ENCODE assay signal across 8 cellular contexts in genomic region chr16:67666538-67667433, GRCh38. TPM values are rescaled to one million over a fixed set of nuclear protein-coding genes. Genes with fewer than 3 reads are reported as not detected.
DNase-seq lines count a peak whose midpoint lies in the region; ATAC-seq and TF ChIP-seq lines count a peak whose summit lies in the region.

A gene with protein sequence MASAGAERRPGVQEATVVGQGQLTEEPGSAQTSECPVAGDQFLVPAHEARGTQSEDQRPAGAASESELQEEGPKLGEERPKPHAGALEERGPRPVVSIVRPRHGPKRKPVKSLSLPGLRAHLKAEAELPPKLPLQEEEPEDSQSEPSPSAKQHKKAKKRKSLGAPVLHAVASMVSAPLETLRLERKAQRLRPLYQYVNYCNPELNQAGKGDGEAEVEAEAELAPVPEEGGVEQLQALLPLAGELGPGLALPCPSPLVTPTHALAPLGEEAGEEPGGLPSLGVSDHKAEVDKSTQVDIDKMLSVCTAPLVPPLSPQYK (plus strand): TSS chr16:67666814. CDS start chr16:67666971, 157 bp downstream.
A gene with protein sequence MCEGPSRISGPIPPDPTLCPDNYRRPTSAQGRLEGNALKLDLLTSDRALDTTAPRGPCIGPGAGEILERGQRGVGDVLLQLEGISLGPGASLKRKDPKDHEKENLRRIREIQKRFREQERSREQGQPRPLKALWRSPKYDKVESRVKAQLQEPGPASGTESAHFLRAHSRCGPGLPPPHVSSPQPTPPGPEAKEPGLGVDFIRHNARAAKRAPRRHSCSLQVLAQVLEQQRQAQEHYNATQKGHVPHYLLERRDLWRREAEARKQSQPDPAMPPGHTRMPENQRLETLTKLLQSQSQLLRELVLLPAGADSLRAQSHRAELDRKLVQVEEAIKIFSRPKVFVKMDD (minus strand): TSS chr16:67666750. CDS start chr16:67666442, 308 bp downstream.

- no peaks in the 10 kb centered on the region for H3K9me2 ChIP-seq in Karpas-422 (replicated peaks; ENCODE audit: insufficient read depth, low read length)

- H3K36me3 ChIP-seq in Caco-2 (ENCODE audit: control insufficient read depth, insufficient read depth, low read length) = no peaks in the 10 kb centered on the region
- no peaks in the 10 kb centered on the region for H3K36me3 ChIP-seq in Karpas-422 (ENCODE audit: insufficient read depth, low read length)
- H3K36me3 ChIP-seq in heart right ventricle = peaks cover 0 to 27% (median 0%) of the 10 kb centered on the region in 9 donors
- no peaks in the 10 kb centered on the region for H3K36me3 ChIP-seq in transverse colon

- no peaks in the 10 kb centered on the region for H3K27me3 ChIP-seq in Caco-2 (replicated peaks; ENCODE audit: control insufficient read depth, insufficient read depth, low read length)
- no peaks in the 10 kb centered on the region for H3K27me3 ChIP-seq in Karpas-422 (ENCODE audit: low read length)
- H3K27me3 ChIP-seq in heart right ventricle = no peaks in the 10 kb centered on the region
- no peaks in the 10 kb centered on the region for H3K27me3 ChIP-seq in transverse colon

- H3K9me3 Mint-ChIP-seq in Caco-2 (ENCODE audit: unreplicated experiment) = no peaks in the 10 kb centered on the region
- H3K9me3 Mint-ChIP-seq in activated naive CD8-positive, alpha-beta T cell treated with anti-CD3 and anti-CD28 coated beads, Interleukin-2, amount 50 U/mL, for 24 hours = no peaks in the 10 kb centered on the region

- no peak for TF ChIP-seq CTCF in Caco-2 (IDR thresholded peaks at IDR 0.05; ENCODE audit: insufficient read depth in 1 of 2, low read depth in 1 of 2, low read length in 1 of 2, severe bottlenecking in 1 of 2, unreplicated experiment in 1 of 2)
- peak in 1 of 9 donors; percentile 8 for TF ChIP-seq CTCF in heart right ventricle (IDR thresholded peaks at IDR 0.05)
- TF ChIP-seq CTCF in transverse colon (IDR thresholded peaks at IDR 0.05) = no peak

- H3K79me2 ChIP-seq in Karpas-422 (ENCODE audit: low read length) = no peaks in the 10 kb centered on the region

- WGBS in heart right ventricle, 2 donors = 4 to 5% methylated on average over 73 to 77 of the region's 77 CpGs
- 13% methylated on average over 44 of the region's 77 CpGs; no CpG with 5 or more reads in 1 of the 2 donors for WGBS in transverse colon (ENCODE audit: low coverage in 1 of 2), 2 donors

- peaks cover 8% of the 10 kb centered on the region for H3K36me3 Mint-ChIP-seq in Caco-2 (ENCODE audit: insufficient read depth, unreplicated experiment)
- H3K36me3 Mint-ChIP-seq in activated naive CD8-positive, alpha-beta T cell treated with anti-CD3 and anti-CD28 coated beads, Interleukin-2, amount 50 U/mL, for 24 hours (ENCODE audit: low read depth) = peaks cover 6% of the 10 kb centered on the region

- peak; percentile 87 to 89 for DNase-seq in Caco-2
- DNase-seq in Karpas-422 = peak; percentile 95
- peak; percentile 71 for DNase-seq in SW480 (ENCODE audit: low spot score)
- DNase-seq in activated naive CD8-positive, alpha-beta T cell treated with anti-CD3 and anti-CD28 coated beads, Interleukin-2, amount 50 U/mL, for 24 hours = peak; percentile 85
- peak; percentile 88 for DNase-seq in heart right ventricle
- DNase-seq in posterior cingulate gyrus = peak; percentile 70 to 98 (median 84)
- DNase-seq in transverse colon = peak; percentile 88

- H3K27ac Mint-ChIP-seq in Caco-2 (ENCODE audit: unreplicated experiment) = peak within 1 kb of the TSS; percentile 43
- H3K27ac Mint-ChIP-seq in activated naive CD8-positive, alpha-beta T cell treated with anti-CD3 and anti-CD28 coated beads, Interleukin-2, amount 50 U/mL, for 24 hours = peak within 1 kb of the TSS; percentile 70

- H3K9me3 ChIP-seq in Caco-2 = no peaks in the 10 kb centered on the region
- no peaks in the 10 kb centered on the region for H3K9me3 ChIP-seq in Karpas-422 (ENCODE audit: low read length)
- no peaks in the 10 kb centered on the region for H3K9me3 ChIP-seq in heart right ventricle
- H3K9me3 ChIP-seq in transverse colon = no peaks in the 10 kb centered on the region

- no peaks in the 10 kb centered on the region for H4K20me1 ChIP-seq in Karpas-422 (ENCODE audit: insufficient read depth, low read depth, low read length)

- intact Hi-C loops in Caco-2 (cut with micrococcal nuclease; ENCODE audit: unreplicated experiment) = no loop called here
- intact Hi-C loops in heart right ventricle (cut with DNase I) = loop anchor here in 5 of 10 donors (1.0 to 10.0 kb wide), 6 partner anchors 104 to 172 kb away; partner anchors contain the start of genes CTCF (in 3 of the 5), RANBP10 (in 1 of the 5) and TSNAXIP1 (in 1 of the 5)
- intact Hi-C loops in posterior cingulate gyrus (cut with DNase I) = loop anchor here (1.0 to 10.0 kb wide), 3 partner anchors 56 to 178 kb away; partner anchors contain the start of genes CENPT, NUTF2 and THAP11
- intact Hi-C loops in transverse colon (cut with DNase I; ENCODE audit: low total_unique reads) = loop anchor here (2.0 to 5.0 kb wide), 2 partner anchors 104 to 144 kb away; partner anchors contain the start of gene CTCF

- peak within 1 kb of the TSS; percentile 92 for H3K9ac ChIP-seq in Karpas-422 (ENCODE audit: low read length)

- H3K4me1 ChIP-seq in Caco-2 (peaks cover 4% of the 10 kb centered on the region), Karpas-422 (ENCODE audit: low read length) (peaks cover 52% of the 10 kb centered on the region), heart right ventricle (peaks cover 8 to 38% (median 25%) of the 10 kb centered on the region in 9 donors), transverse colon (peaks cover 18 to 29% (median 24%) of the 10 kb centered on the region in 4 donors)

- H3K27me3 Mint-ChIP-seq in Caco-2 (ENCODE audit: insufficient read depth, unreplicated experiment) = no peaks in the 10 kb centered on the region
- no peaks in the 10 kb centered on the region for H3K27me3 Mint-ChIP-seq in activated naive CD8-positive, alpha-beta T cell treated with anti-CD3 and anti-CD28 coated beads, Interleukin-2, amount 50 U/mL, for 24 hours

- ATAC-seq in GM21515 (IDR thresholded peaks at IDR 0.05; ENCODE audit: unreplicated experiment) (peak; percentile 64), heart right ventricle (peak; percentile 71 to 84 (median 76))
- peak; percentile 56 for ATAC-seq in activated naive CD8-positive, alpha-beta T cell treated with anti-CD3 and anti-CD28 coated beads, Interleukin-2, amount 50 U/mL, for 24 hours

- H3K4me2 ChIP-seq in Karpas-422 (ENCODE audit: low read depth, low read length, poor library complexity, severe bottlenecking) = peak within 1 kb of the TSS; percentile 92

- H3K27ac ChIP-seq in Karpas-422 (ENCODE audit: low read length) (peak within 1 kb of the TSS; percentile 91), heart right ventricle (peak within 1 kb of the TSS; percentile 81 to 98 (median 94)), transverse colon (peak within 1 kb of the TSS; percentile 86 to 95 (median 88))

- BruUV-seq in Caco-2 (replicated peaks; lab: Mats Ljungman, UMichigan) = no TSS peak

- POLR2A ChIA-PET in Caco-2 (lab: Charles Lee) = no interaction called here

- no peaks in the 10 kb centered on the region for H3K4me1 Mint-ChIP-seq in Caco-2 (ENCODE audit: low read depth, unreplicated experiment)
- peaks cover 26% of the 10 kb centered on the region for H3K4me1 Mint-ChIP-seq in activated naive CD8-positive, alpha-beta T cell treated with anti-CD3 and anti-CD28 coated beads, Interleukin-2, amount 50 U/mL, for 24 hours

- TF ChIP-seq EP300 in transverse colon (IDR thresholded peaks at IDR 0.05; ENCODE audit: low read depth) = no peak

- H3K4me3 ChIP-seq in Caco-2 (ENCODE audit: low read depth, low read length) (peak within 1 kb of the TSS; percentile 73), Karpas-422 (ENCODE audit: low read length) (peak within 1 kb of the TSS; percentile 83), heart right ventricle (peak within 1 kb of the TSS; percentile 58 to 92 (median 87)), transverse colon (peak within 1 kb of the TSS; percentile 77 to 95 (median 86))

- peak within 1 kb of the TSS; percentile 61; the same call in 1 of the 2 replicates for H2AFZ ChIP-seq in Karpas-422 (ENCODE audit: low read length)

- H3K4me3 Mint-ChIP-seq in Caco-2 (ENCODE audit: unreplicated experiment) = peak within 1 kb of the TSS; percentile 80
- peak within 1 kb of the TSS; percentile 77 for H3K4me3 Mint-ChIP-seq in activated naive CD8-positive, alpha-beta T cell treated with anti-CD3 and anti-CD28 coated beads, Interleukin-2, amount 50 U/mL, for 24 hours

- TF ChIP-seq POLR2A in transverse colon (IDR thresholded peaks at IDR 0.05) = no peak

- CTCF ChIA-PET in Caco-2 (lab: Charles Lee) = interaction anchor here (0.5 to 6.3 kb wide), 9 partner anchors 27 to 153 kb away, joined by 3 to 60 read pairs (median 4); partner anchors contain the start of genes CTCF and GFOD2

- in situ Hi-C loops in transverse colon (cut with MboI; ENCODE audit: low pct_ligation_motif_present in 1 of 4, low pct_unique_long_range_greater_than_20kb in 1 of 4, low sequenced_read_pairs in 3 of 4) = loop anchor here in 3 of 4 donors (10.0 to 25.0 kb wide), 2 partner anchors 104 to 142 kb away; partner anchors contain the start of genes CTCF (in 2 of the 3) and RIPOR1 (in 1 of the 3)

RNA-seq across cellular contexts. Expression of the first gene that starts in this region (rescaled TPM):
- total RNA-seq in Caco-2 (2022) (0.34 and 0.53 TPM in 2 replicates), heart right ventricle (1 to 10 TPM; 2.8 to 5.6 (median 4.3) TPM), transverse colon (1 to 10 TPM in 3 of 4 donors, under 1 TPM in 1; 0.60 to 7.1 (median 4.4) TPM)
- 13.8 and 18.4 TPM in 2 replicates for total RNA-seq in Karpas-422 (2014; rRNA removed; shearing (Covaris generic); ENCODE audit: low replicate concordance)
- 1 to 10 TPM; 2.6 to 3.7 TPM for polyA plus RNA-seq in heart right ventricle

RNA-seq across cellular contexts. Expression of the second gene that starts in this region (rescaled TPM):
- 7.3 and 8.9 TPM in 2 replicates for total RNA-seq in Caco-2 (2022)
- total RNA-seq in Karpas-422 (2014; rRNA removed; shearing (Covaris generic); ENCODE audit: low replicate concordance) = 8.4 and 26.8 TPM in 2 replicates
- 10 to 100 TPM in 1 of 10 donors, 1 to 10 TPM in 9; 3.6 to 12.7 (median 8.4) TPM for total RNA-seq in heart right ventricle
- polyA plus RNA-seq in heart right ventricle = 10 to 100 TPM; 24.5 to 30.9 TPM
- 10 to 100 TPM; 12.5 to 20.9 (median 15.3) TPM for total RNA-seq in transverse colon

Comparison
In these comparisons a context has a peak if more than half of its experiments do, and no peak if none do; other contexts are left out.
1. Peak in every context shown above with its lines: DNase-seq, ATAC-seq, H3K4me3 ChIP-seq and H3K27ac ChIP-seq.